ENCODE assay signal across 13 cellular contexts in the genomic region with DNA sequence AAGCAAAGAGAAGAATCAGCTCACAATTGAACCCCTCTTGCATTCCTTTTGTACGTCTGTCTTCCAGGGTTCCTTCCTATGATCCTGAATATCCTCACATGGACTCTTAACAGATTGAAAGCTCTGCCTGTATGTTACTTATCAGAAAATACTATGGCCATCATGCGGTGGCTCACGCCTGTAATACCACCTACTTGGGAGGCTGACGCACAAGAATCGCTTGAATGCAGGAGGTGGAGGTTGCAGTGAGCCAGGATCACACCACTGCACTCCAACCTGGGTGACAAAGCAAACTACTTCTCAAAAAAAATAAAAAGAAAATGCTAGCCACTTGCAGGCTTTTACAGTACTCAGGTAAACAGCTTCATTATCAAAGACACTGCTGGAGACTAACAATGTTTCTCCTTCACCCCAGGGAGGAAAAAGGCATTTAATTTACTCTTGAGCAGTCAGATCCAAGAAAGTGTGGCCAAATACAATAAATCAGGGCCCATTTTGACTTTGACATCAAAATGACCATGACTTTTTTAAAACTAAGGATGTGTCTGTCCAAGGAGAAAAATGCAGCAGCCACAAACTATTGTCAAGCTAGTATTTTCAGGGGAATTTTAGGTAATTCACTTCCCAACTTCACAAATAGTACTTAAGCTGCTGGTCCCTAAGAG.
"Had no signal": no experiment of that assay in that cellular context is flagged by ENCODE, and none has a peak within 500 bp of the region (broad histone marks: within the 10 kb centered on the region; RNA-seq: fewer than 3 reads in every experiment).

No MANE protein-coding gene starts in this region.

- H3K27ac ChIP-seq: suprapubic skin had no signal

- H3K9me3 Mint-ChIP-seq: activated T-helper 2 cell treated with anti-CD3 and anti-CD28 coated beads, Interferon-gamma antibody, Interleukin-2, Interleukin-4, amounts not matched to agents 10 μg/mL and 5 μg/mL and 100 μg/mL, durations not matched to agents 14 hours and 24 hours and 36 hours; T-helper 2 cell treated with Interferon-gamma antibody and Interleukin-4, amounts not matched to agents 5 μg/mL and 100 μg/mL, for 36 hours had no signal

- ATAC-seq: activated CD4-positive, CD25-positive, alpha-beta regulatory T cell treated with anti-CD3 and anti-CD28 coated beads, Interleukin-2, amount 50 U/mL, for 24 hours; left colon; stimulated activated naive CD8-positive, alpha-beta T cell treated with anti-CD3 and anti-CD28 coated beads, Interleukin-15, Interleukin-2, amounts not matched to agents 100 U/mL and 50 U/mL, for 24 hours had no signal

- DNase-seq: activated naive CD4-positive, alpha-beta T cell treated with anti-CD3 and anti-CD28 coated beads, Interleukin-2, amount 50 U/mL, for 16 hours; amniotic stem cell; dermis blood vessel endothelial cell; left colon; mammary epithelial cell; stimulated activated CD4-positive, alpha-beta T cell treated with anti-CD3 and anti-CD28 coated beads, Interleukin-4, amount 100 ng/mL, for 1 hour; stimulated activated CD8-positive, alpha-beta memory T cell treated with anti-CD3 and anti-CD28 coated beads, Interleukin-4, amount 100 ng/mL, for 48 hours; stimulated activated naive CD8-positive, alpha-beta T cell treated with anti-CD3 and anti-CD28 coated beads, Interleukin-15, Interleukin-2, amounts not matched to agents 100 U/mL and 50 U/mL, for 24 hours had no signal

- H3K36me3 ChIP-seq: suprapubic skin had no signal

- H3K4me3 ChIP-seq: suprapubic skin had no signal

- H3K27ac Mint-ChIP-seq: activated T-helper 2 cell treated with anti-CD3 and anti-CD28 coated beads, Interferon-gamma antibody, Interleukin-2, Interleukin-4, amounts not matched to agents 10 μg/mL and 5 μg/mL and 100 μg/mL, durations not matched to agents 14 hours and 24 hours and 36 hours; T-helper 2 cell treated with Interferon-gamma antibody and Interleukin-4, amounts not matched to agents 5 μg/mL and 100 μg/mL, for 36 hours had no signal

- H3K4me3 Mint-ChIP-seq: brain; T-helper 2 cell treated with Interferon-gamma antibody and Interleukin-4, amounts not matched to agents 5 μg/mL and 100 μg/mL, for 36 hours had no signal

- H3K27me3 Mint-ChIP-seq: brain had no signal

- H3K9me3 ChIP-seq: suprapubic skin had no signal

- H3K27me3 ChIP-seq: suprapubic skin had no signal
